16 cellular contexts compared by ENCODE assay signal in the genomic region with DNA sequence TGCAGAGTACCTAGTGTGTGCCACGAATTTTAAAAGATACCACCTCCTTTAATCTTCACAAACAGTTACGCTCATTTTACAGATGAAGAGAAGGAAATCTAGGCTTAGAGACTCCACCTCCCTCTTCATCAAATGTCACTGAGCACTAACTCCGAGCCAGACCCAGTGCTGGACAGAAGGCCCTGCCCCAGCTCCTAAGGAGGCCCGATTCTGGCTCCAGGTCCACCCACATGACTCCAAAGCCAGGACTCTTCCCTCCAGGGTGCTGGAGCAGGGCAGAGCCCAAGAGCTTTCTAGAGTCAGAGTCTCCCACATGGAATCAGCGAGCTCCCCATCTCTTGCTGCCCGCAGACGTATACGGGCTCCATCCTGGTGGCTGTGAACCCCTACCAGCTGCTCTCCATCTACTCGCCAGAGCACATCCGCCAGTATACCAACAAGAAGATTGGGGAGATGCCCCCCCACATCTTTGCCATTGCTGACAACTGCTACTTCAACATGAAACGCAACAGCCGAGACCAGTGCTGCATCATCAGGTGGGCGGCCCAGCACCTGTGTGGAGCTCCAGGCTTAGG. TPM values are rescaled to one million over a fixed set of nuclear protein-coding genes. Genes with fewer than 3 reads are reported as not detected.
DNase-seq lines count a peak whose midpoint lies in the region; ATAC-seq, FAIRE-seq and TF ChIP-seq lines count a peak whose summit lies in the region.
"Had no signal": no experiment of that assay in that cellular context is flagged by ENCODE, and none has a peak within 500 bp of the region (broad histone marks: within the 10 kb centered on the region; RNA-seq: fewer than 3 reads in every experiment).

No MANE protein-coding gene starts in this region.

- H3K9me3 ChIP-seq in heart left ventricle, result no peaks in the 10 kb centered on the region
- no peaks in the 10 kb centered on the region for H3K9me3 ChIP-seq in T-helper 17 cell (ENCODE audit: control insufficient read depth, low read length, poor library complexity, severe bottlenecking)
- no peaks in the 10 kb centered on the region for H3K9me3 ChIP-seq in kidney (ENCODE audit: control insufficient read depth in 1 of 2, low read length in 2 of 2)

- H3K4me1 ChIP-seq in heart left ventricle (peaks cover 0 to 33% (median 17%) of the 10 kb centered on the region in 12 donors), kidney (ENCODE audit: control insufficient read depth in 1 of 2, insufficient read depth in 1 of 2, low read depth in 1 of 2, low read length in 2 of 2) (peaks cover 8 to 14% of the 10 kb centered on the region in 2 donors)

- H3K36me3 Mint-ChIP-seq in T-helper 17 cell (ENCODE audit: low read depth) (no peaks in the 10 kb centered on the region), osteocyte (ENCODE audit: unreplicated experiment) (no peaks in the 10 kb centered on the region)
- H3K36me3 Mint-ChIP-seq: CD4-positive, CD25-positive, alpha-beta regulatory T cell; IgD-negative memory B cell had no signal

- intact Hi-C loops in Right ventricle myocardium superior (cut with DNase I) (no loop called here), heart left ventricle (cut with DNase I) (no loop called here), kidney (cut with DNase I) (no loop called here)

- ATAC-seq in Right ventricle myocardium superior (ENCODE audit: poor library complexity) (no peak), heart left ventricle (no peak), T-helper 17 cell (no peak), GM19351 (IDR thresholded peaks at IDR 0.05; ENCODE audit: unreplicated experiment) (no peak), HG02973 (IDR thresholded peaks at IDR 0.05; ENCODE audit: unreplicated experiment) (no peak)

- H3K27ac ChIP-seq in heart left ventricle, result no peak overlapping the region
- no peak overlapping the region for H3K27ac ChIP-seq in kidney (ENCODE audit: low read depth in 2 of 2, low read length in 2 of 2)
- H3K27ac ChIP-seq: 22Rv1 had no signal

- H3K27me3 Mint-ChIP-seq in T-helper 17 cell, result no peaks in the 10 kb centered on the region
- peaks cover 21% of the 10 kb centered on the region for H3K27me3 Mint-ChIP-seq in osteocyte (ENCODE audit: unreplicated experiment)
- H3K27me3 Mint-ChIP-seq: CD4-positive, CD25-positive, alpha-beta regulatory T cell had no signal

- no peak for TF ChIP-seq CTCF in heart left ventricle (IDR thresholded peaks at IDR 0.05)
- TF ChIP-seq CTCF in kidney (IDR thresholded peaks at IDR 0.05; ENCODE audit: borderline replicate concordance, extremely low read depth, insufficient read depth), result no peak
- TF ChIP-seq CTCF in osteocyte (IDR thresholded peaks at IDR 0.05), result no peak

- no peak overlapping the region for H3K4me3 ChIP-seq in heart left ventricle
- H3K4me3 ChIP-seq in kidney (ENCODE audit: low read length in 2 of 2), result no peak overlapping the region

- FAIRE-seq in kidney (lab: Jason Lieb, UNC), result no peak
- FAIRE-seq: G401.6 had no signal

- peak overlapping the region; percentile 5 for H3K4me3 Mint-ChIP-seq in T-helper 17 cell
- H3K4me3 Mint-ChIP-seq in osteocyte (ENCODE audit: unreplicated experiment), result no peak overlapping the region
- H3K4me3 Mint-ChIP-seq: H9, IgD-negative memory B cell had no signal

- H3K4me1 Mint-ChIP-seq in T-helper 17 cell (peaks cover 41% of the 10 kb centered on the region), osteocyte (ENCODE audit: unreplicated experiment) (peaks cover 3% of the 10 kb centered on the region)
- H3K4me1 Mint-ChIP-seq: IgD-negative memory B cell had no signal

- DNase-seq in Right ventricle myocardium superior, result peak; percentile 12
- no peak for DNase-seq in heart left ventricle
- DNase-seq in T-helper 17 cell, result no peak
- peak; percentile 49 for DNase-seq in kidney
- DNase-seq in osteocyte (ENCODE audit: extremely low spot score, unreplicated experiment), result no peak
- DNase-seq: CD4-positive, CD25-positive, alpha-beta regulatory T cell; DMS79; GOT3; H9 had no signal

- no peak for TF ChIP-seq POLR2A in heart left ventricle (IDR thresholded peaks at IDR 0.05)

- no peaks in the 10 kb centered on the region for H3K9me3 Mint-ChIP-seq in osteocyte (ENCODE audit: unreplicated experiment)
- H3K9me3 Mint-ChIP-seq: CD4-positive, CD25-positive, alpha-beta regulatory T cell; H9; IgD-negative memory B cell had no signal

- H3K27ac Mint-ChIP-seq in T-helper 17 cell (peak overlapping the region; percentile 29), osteocyte (ENCODE audit: unreplicated experiment) (no peak overlapping the region)
- H3K27ac Mint-ChIP-seq: H9, IgD-negative memory B cell had no signal

- no peaks in the 10 kb centered on the region for H3K27me3 ChIP-seq in heart left ventricle

- no peak overlapping the region for H3K9ac ChIP-seq in kidney (ENCODE audit: low read length in 2 of 2)

- H3K36me3 ChIP-seq in heart left ventricle, result no peaks in the 10 kb centered on the region
- peaks cover 0 to 4% of the 10 kb centered on the region in 2 donors for H3K36me3 ChIP-seq in kidney (ENCODE audit: control insufficient read depth in 1 of 2, insufficient read depth in 2 of 2, low read length in 2 of 2)

- WGBS in heart left ventricle, 4 donors, result 92 to 94% (median 92%) methylated on average over 13 of the region's 13 CpGs

RNA-seq across cellular contexts. Expression of gene MYO7A, which starts 27.6 kb away (rescaled TPM):
- total RNA-seq in Right ventricle myocardium superior (4.4 TPM), heart left ventricle (10 to 100 TPM in 1 of 9 donors, 1 to 10 TPM in 8; 1.6 to 17.1 (median 2.7) TPM), T-helper 17 cell (1 to 10 TPM in 1 of 2 donors, under 1 TPM in 1; 0.57 to 1.7 TPM), kidney (10.7 TPM), osteocyte (0.08 TPM in 1 of 2 replicates, not detected in the other)
- polyA plus RNA-seq in heart left ventricle (1 to 10 TPM; 1.0 to 2.9 TPM), kidney (ENCODE audit: insufficient read depth, low read depth, low replicate concordance) (6.1 TPM)
- total RNA-seq: A673 had no signal
- polyA plus RNA-seq: IgD-negative memory B cell had no signal

RNA-seq across cellular contexts. Expression of gene OMP, which starts 53.0 kb away (rescaled TPM):
- total RNA-seq in Right ventricle myocardium superior (not detected), heart left ventricle (not detected), T-helper 17 cell (not detected), kidney (1.8 TPM), osteocyte (not detected in 2 replicates)
- polyA plus RNA-seq in heart left ventricle (not detected), kidney (ENCODE audit: insufficient read depth, low read depth, low replicate concordance) (not detected)
- total RNA-seq: A673; CD4-positive, CD25-positive, alpha-beta regulatory T cell; H9 had no signal
- polyA plus RNA-seq: BJ; CD4-positive, CD25-positive, alpha-beta regulatory T cell; IgD-negative memory B cell had no signal

Comparison
In these comparisons a context has a peak if more than half of its experiments do, and no peak if none do; other contexts are left out.
1. DNase-seq: peak in Right ventricle myocardium superior (single experiment) and kidney (single experiment); none in heart left ventricle (0 of 5), T-helper 17 cell (0 of 3) and osteocyte (single experiment).